Comparison of ENCODE assay signal across 19 cellular contexts in genomic region chr3:177053107-177053506, GRCh38.
DNase-seq lines count a peak whose midpoint lies in the region; ATAC-seq and TF ChIP-seq lines count a peak whose summit lies in the region.
"Had no signal": no experiment of that assay in that cellular context is flagged by ENCODE, and none has a peak within 500 bp of the region (broad histone marks: within the 10 kb centered on the region; RNA-seq: fewer than 3 reads in every experiment).

No MANE protein-coding gene starts in this region.

- H3K4me1 ChIP-seq in CD4-positive, CD25-positive, alpha-beta regulatory T cell (ENCODE audit: control insufficient read depth, insufficient read depth, low read length, poor library complexity, severe bottlenecking): peaks cover 30% of the 10 kb centered on the region
- peaks cover 45% of the 10 kb centered on the region for H3K4me1 ChIP-seq in Panc1 (ENCODE audit: control insufficient read depth, insufficient read depth, low read length)
- H3K4me1 ChIP-seq: Caco-2 had no signal

- H3K27ac Mint-ChIP-seq in CD4-positive, CD25-positive, alpha-beta regulatory T cell: peak overlapping the region in 1 of 3 donors; percentile 14

- BruUV-seq in Panc1 (replicated peaks; lab: Mats Ljungman, UMichigan): no TSS peak

- no peak for DNase-seq in CD4-positive, CD25-positive, alpha-beta regulatory T cell
- DNase-seq in Panc1 (ENCODE audit: low read depth, low spot score) (no peak), dorsolateral prefrontal cortex (no peak), NCI-H345 (lab: John Stamatoyannopoulos, UW) (no peak), NCI-H1092 treated with DMSO at 0.1 percent for 48 hours (lab: John Stamatoyannopoulos, UW) (no peak), GM20000 (ENCODE audit: low spot score) (no peak)
- DNase-seq: C1 segment of cervical spinal cord, Caco-2, H7, NCI-H1436, NCI-H1930, NCI-H69, OCI-M1, RPMI8226, SIG-M5, SW 1271 had no signal

- no peak for ATAC-seq in CD4-positive, CD25-positive, alpha-beta regulatory T cell (ENCODE audit: low read depth in 2 of 2)
- no peak for ATAC-seq in Panc1
- ATAC-seq in HG03159 (IDR thresholded peaks at IDR 0.05; ENCODE audit: unreplicated experiment): no peak

- CTCF ChIA-PET in Panc1 (lab: Charles Lee): no interaction called here

- no peak overlapping the region for H3K4me3 Mint-ChIP-seq in CD4-positive, CD25-positive, alpha-beta regulatory T cell

- intact Hi-C loops in Panc1 (cut with micrococcal nuclease; ENCODE audit: unreplicated experiment): loop anchor here (5.0 kb wide), 2 partner anchors 424 to 1334 kb away; no protein-coding TSS in a partner anchor
- intact Hi-C loops in dorsolateral prefrontal cortex (cut with DNase I): loop anchor here (5.0 to 10.0 kb wide), 3 partner anchors 304 to 1272 kb away; no protein-coding TSS in a partner anchor

- no peak for TF ChIP-seq CTCF in 22Rv1 (IDR thresholded peaks at IDR 0.05)
- no peak for TF ChIP-seq CTCF in Panc1 (IDR thresholded peaks at IDR 0.05)
- no peak for TF ChIP-seq CTCF in dorsolateral prefrontal cortex (IDR thresholded peaks at IDR 0.05 in 54 of 56, conservative IDR thresholded peaks at IDR 0.05 in 2 of 56; ENCODE audit: low read depth in 1 of 56, partially characterized antibody in 56 of 56)
- no peak for TF ChIP-seq CTCF in GM20000 (IDR thresholded peaks at IDR 0.05; ENCODE audit: extremely low read depth, missing control alignments)

- H3K36me3 Mint-ChIP-seq in CD4-positive, CD25-positive, alpha-beta regulatory T cell: peaks cover 14% of the 10 kb centered on the region

- H3K27me3 ChIP-seq in CD4-positive, CD25-positive, alpha-beta regulatory T cell (ENCODE audit: control insufficient read depth, insufficient read depth, low read length): no peaks in the 10 kb centered on the region
- H3K27me3 ChIP-seq in Panc1 (ENCODE audit: control insufficient read depth, insufficient read depth, low read length) (no peaks in the 10 kb centered on the region), dorsolateral prefrontal cortex (no peaks in the 10 kb centered on the region)

- POLR2A ChIA-PET in Panc1 (lab: Charles Lee): no interaction called here

- H3K4me3 ChIP-seq in CD4-positive, CD25-positive, alpha-beta regulatory T cell (ENCODE audit: low read depth, low read length): no peak overlapping the region
- H3K4me3 ChIP-seq in Panc1 (ENCODE audit: low read depth in 2 of 2, low read length in 2 of 2): no peak overlapping the region
- H3K4me3 ChIP-seq in dorsolateral prefrontal cortex: no peak overlapping the region

- peaks cover 40% of the 10 kb centered on the region for H3K36me3 ChIP-seq in CD4-positive, CD25-positive, alpha-beta regulatory T cell (ENCODE audit: control insufficient read depth, insufficient read depth, low read length)
- H3K36me3 ChIP-seq in Panc1 (ENCODE audit: control insufficient read depth, insufficient read depth, low read length): peaks cover 20% of the 10 kb centered on the region; the same call in 1 of the 2 replicates

- no peaks in the 10 kb centered on the region for H3K9me3 ChIP-seq in CD4-positive, CD25-positive, alpha-beta regulatory T cell (ENCODE audit: control insufficient read depth in 2 of 2, low read length in 2 of 2)
- H3K9me3 ChIP-seq in Panc1 (ENCODE audit: control insufficient read depth, insufficient read depth, low read depth, low read length): no peaks in the 10 kb centered on the region
- H3K9me3 ChIP-seq: Caco-2 had no signal

- no peaks in the 10 kb centered on the region for H3K27me3 Mint-ChIP-seq in CD4-positive, CD25-positive, alpha-beta regulatory T cell

- no peaks in the 10 kb centered on the region for H3K9me3 Mint-ChIP-seq in CD4-positive, CD25-positive, alpha-beta regulatory T cell

- in situ Hi-C loops in Panc1 (cut with HindIII; ENCODE audit: low pct_unique_long_range_greater_than_20kb, low sequenced_read_pairs): no loop called here

- peak overlapping the region; percentile 32 for H3K27ac ChIP-seq in 22Rv1
- peak overlapping the region; percentile 5 for H3K27ac ChIP-seq in CD4-positive, CD25-positive, alpha-beta regulatory T cell (ENCODE audit: insufficient read depth, low read length, poor library complexity, severe bottlenecking)
- peak overlapping the region; percentile 85; the same call in 1 of the 2 replicates for H3K27ac ChIP-seq in Panc1 (ENCODE audit: low read length)
- H3K27ac ChIP-seq in dorsolateral prefrontal cortex: peak overlapping the region in 39 of 59 donors; percentile 19 to 90 (median 80)
- H3K27ac ChIP-seq: HL-60 had no signal

- H3K4me1 Mint-ChIP-seq in CD4-positive, CD25-positive, alpha-beta regulatory T cell: peaks cover 14 to 31% (median 21%) of the 10 kb centered on the region in 4 donors

Comparison
In these comparisons a context has a peak if more than half of its experiments do, and no peak if none do; other contexts are left out.
1. H3K27ac ChIP-seq: peak in every context shown above with its lines; median percentile 85 in Panc1; 80 in dorsolateral prefrontal cortex; 32 in 22Rv1; 5 in CD4-positive, CD25-positive, alpha-beta regulatory T cell.